Comparison of ENCODE assay signal across 1 cellular context in genomic region chr11:59008942-59009341, GRCh38.
TF ChIP-seq lines count a peak whose summit lies in the region.

No MANE protein-coding gene starts in this region.

TF ChIP-seq in HepG2, 621 proteins besides CTCF, POLR2A, EP300 and RAD21 (continued from another document):
- TF ChIP-seq KIAA2018 (CRISPR knock-in tag; IDR thresholded peaks at IDR 0.05; ENCODE audit: borderline replicate concordance) (no peak), ZNF501 (CRISPR knock-in tag; IDR thresholded peaks at IDR 0.05) (no peak), GTF3A (CRISPR knock-in tag; conservative IDR thresholded peaks at IDR 0.05) (no peak), MYNN (CRISPR knock-in tag; IDR thresholded peaks at IDR 0.05; ENCODE audit: low read depth) (no peak), NFYC (CRISPR knock-in tag; IDR thresholded peaks at IDR 0.05) (no peak), RFXANK (CRISPR knock-in tag; IDR thresholded peaks at IDR 0.05) (no peak)
